ENCODE assay signal across 8 cellular contexts in genomic region chr17:79844869-79845600, GRCh38. TPM values are rescaled to one million over a fixed set of nuclear protein-coding genes. Genes with fewer than 3 reads are reported as not detected.
DNase-seq lines count a peak whose midpoint lies in the region; ATAC-seq and TF ChIP-seq lines count a peak whose summit lies in the region.

No MANE protein-coding gene starts in this region.

- no peaks in the 10 kb centered on the region for H3K36me3 Mint-ChIP-seq in activated T-cell treated with anti-CD3 and anti-CD28 coated beads, Interleukin-2, amount 50 U/mL, for 24 hours (ENCODE audit: low read depth)

- TF ChIP-seq POLR2A in ovary (IDR thresholded peaks at IDR 0.05): no peak

- intact Hi-C loops in ovary (cut with DNase I): loop anchor here in 3 of 4 donors (5.0 to 10.0 kb wide), 5 partner anchors 48 to 147 kb away; partner anchors contain the start of gene CBX8 (in 2 of the 3)

- H3K4me1 Mint-ChIP-seq in activated T-cell treated with anti-CD3 and anti-CD28 coated beads, Interleukin-2, amount 50 U/mL, for 24 hours (ENCODE audit: low read depth): peaks cover 28% of the 10 kb centered on the region

- H3K4me3 ChIP-seq in ovary: peak overlapping the region; percentile 46

- DNase-seq in NCI-H146 (lab: John Stamatoyannopoulos, UW) (peak; percentile 28), NCI-H146 treated with DMSO at 0.1 percent for 48 hours (lab: John Stamatoyannopoulos, UW; ENCODE audit: unreplicated experiment) (no peak), NAMALWA (ENCODE audit: low spot score) (peak; percentile 62), foreskin keratinocyte (no peak), ovary (peak; percentile 62 to 82 (median 78))
- peak; percentile 73 for DNase-seq in activated T-cell treated with anti-CD3 and anti-CD28 coated beads, Interleukin-2, amount 50 U/mL, for 24 hours

- peaks cover 59% of the 10 kb centered on the region for H3K27me3 Mint-ChIP-seq in activated T-cell treated with anti-CD3 and anti-CD28 coated beads, Interleukin-2, amount 50 U/mL, for 24 hours

- WGBS in ovary, 3 donors: 1 to 2% (median 1%) methylated on average over 33 to 38 of the region's 38 CpGs

- no peaks in the 10 kb centered on the region for H3K9me3 Mint-ChIP-seq in activated T-cell treated with anti-CD3 and anti-CD28 coated beads, Interleukin-2, amount 50 U/mL, for 24 hours

- H3K27me3 ChIP-seq in foreskin keratinocyte: peaks cover 42% of the 10 kb centered on the region
- no peaks in the 10 kb centered on the region for H3K27me3 ChIP-seq in ovary

- H3K4me1 ChIP-seq in foreskin keratinocyte: peaks cover 5% of the 10 kb centered on the region
- peaks cover 7% of the 10 kb centered on the region for H3K4me1 ChIP-seq in ovary (ENCODE audit: insufficient read depth)

- no peaks in the 10 kb centered on the region for H3K36me3 ChIP-seq in ovary

- H3K27ac ChIP-seq in foreskin keratinocyte (no peak overlapping the region), ovary (peak overlapping the region; percentile 61 to 84)

- H3K4me3 Mint-ChIP-seq in activated T-cell treated with anti-CD3 and anti-CD28 coated beads, Interleukin-2, amount 50 U/mL, for 24 hours: no peak overlapping the region

- peak; percentile 60 for TF ChIP-seq CTCF in foreskin keratinocyte (conservative IDR thresholded peaks at IDR 0.05)
- peak; percentile 48 to 63 (median 53) for TF ChIP-seq CTCF in ovary (IDR thresholded peaks at IDR 0.05)

- H3K27ac Mint-ChIP-seq in activated T-cell treated with anti-CD3 and anti-CD28 coated beads, Interleukin-2, amount 50 U/mL, for 24 hours: no peak overlapping the region

- TF ChIP-seq EP300 in ovary (IDR thresholded peaks at IDR 0.05): no peak

- peak; percentile 17 for ATAC-seq in foreskin keratinocyte
- no peak for ATAC-seq in HG03571 (IDR thresholded peaks at IDR 0.05; ENCODE audit: unreplicated experiment)
- ATAC-seq in HG02884 (IDR thresholded peaks at IDR 0.05; ENCODE audit: unreplicated experiment): no peak

- no peaks in the 10 kb centered on the region for H3K9me3 ChIP-seq in ovary

RNA-seq across cellular contexts. Expression of gene CBX4, which starts 5.8 kb away (rescaled TPM):
- 10.5 and 12.4 TPM in 2 replicates for total RNA-seq in foreskin keratinocyte
- polyA plus RNA-seq in foreskin keratinocyte: 7.6 and 7.8 TPM in 2 replicates
- 10 to 100 TPM in 6 of 7 donors, 1 to 10 TPM in 1; 5.5 to 27.9 (median 16.5) TPM for total RNA-seq in ovary
- polyA plus RNA-seq in ovary: 10 to 100 TPM in 1 of 2 donors, 1 to 10 TPM in 1; 7.8 to 10.7 TPM

RNA-seq across cellular contexts. Expression of gene CBX8, which starts 48.2 kb away (rescaled TPM):
- total RNA-seq in foreskin keratinocyte (2.9 and 4.5 TPM in 2 replicates), ovary (1 to 10 TPM in 6 of 7 donors, under 1 TPM in 1; 0.60 to 7.0 (median 3.9) TPM)
- polyA plus RNA-seq in foreskin keratinocyte (4.5 and 4.7 TPM in 2 replicates), ovary (1 to 10 TPM; 1.1 to 3.2 TPM)

Comparison
In these comparisons a context has a peak if more than half of its experiments do, and no peak if none do; other contexts are left out.
1. DNase-seq: peak in NCI-H146 (single experiment), NAMALWA (single experiment), activated T-cell treated with anti-CD3 and anti-CD28 coated beads, Interleukin-2, amount 50 U/mL, for 24 hours (single experiment) and ovary (5 of 5); none in NCI-H146 treated with DMSO at 0.1 percent for 48 hours (single experiment) and foreskin keratinocyte (0 of 2).